Comparison of ENCODE assay signal across 29 cellular contexts in genomic region chr1:28966617-28967016, GRCh38. TPM values are rescaled to one million over a fixed set of nuclear protein-coding genes. Genes with fewer than 3 reads are reported as not detected.
A peak's percentile ranks its signal among the peaks of the same experiment; 100 is the strongest.
DNase-seq lines count a peak whose midpoint lies in the region; ATAC-seq and TF ChIP-seq lines count a peak whose summit lies in the region.
"Had no signal": no experiment of that assay in that cellular context is flagged by ENCODE, and none has a peak within 500 bp of the region (broad histone marks: within the 10 kb centered on the region; RNA-seq: fewer than 3 reads in every experiment).

No MANE protein-coding gene starts in this region.

- no TSS peak for BruUV-seq in HCT116 (replicated peaks; lab: Mats Ljungman, UMichigan)

- no peaks in the 10 kb centered on the region for H3K79me2 ChIP-seq in HCT116 (ENCODE audit: insufficient read depth, low read length)

- peaks cover 63% of the 10 kb centered on the region for H3K4me1 Mint-ChIP-seq in CD4-positive, alpha-beta T cell (ENCODE audit: low read depth)

- no peaks in the 10 kb centered on the region for H3K9me2 ChIP-seq in HCT116 (ENCODE audit: insufficient read depth)
- H3K9me2 ChIP-seq: SK-N-SH had no signal

- POLR2A ChIA-PET in CD4-positive, alpha-beta T cell (lab: Charles Lee), result interaction anchor here (1.2 kb wide), 1 partner anchor 53 kb away, joined by 3 read pairs; the partner anchor contains the start of gene EPB41
- POLR2A ChIA-PET in HCT116 (lab: Charles Lee), result no interaction called here

- peaks cover 23% of the 10 kb centered on the region for H3K36me3 Mint-ChIP-seq in CD4-positive, alpha-beta T cell (ENCODE audit: low read depth)

- no peaks in the 10 kb centered on the region for H3K27me3 ChIP-seq in CD4-positive, alpha-beta T cell (ENCODE audit: control insufficient read depth, insufficient read depth, low read length)
- H3K27me3 ChIP-seq in HCT116 (ENCODE audit: insufficient read depth, low read length), result no peaks in the 10 kb centered on the region
- H3K27me3 ChIP-seq: dorsolateral prefrontal cortex, heart left ventricle, uterus had no signal

- TF ChIP-seq POLR2A in HCT116 (IDR thresholded peaks at IDR 0.05; ENCODE audit: borderline replicate concordance, extremely low read depth, insufficient read depth, insufficient read length), result no peak

- RAD21 ChIA-PET in HCT116 (lab: Charles Lee; ENCODE audit: low non-redundant PET in 1 of 2, low total read pairs in 2 of 2, uncharacterized antibody in 2 of 2, unreplicated experiment in 2 of 2), result no interaction called here

- CTCF ChIA-PET in CD4-positive, alpha-beta T cell (lab: Charles Lee), result interaction anchor here (0.7 kb wide), 1 partner anchor 18 kb away, joined by 5 read pairs; no protein-coding TSS in a partner anchor
- CTCF ChIA-PET in HCT116 (lab: Charles Lee), result no interaction called here

- no peak overlapping the region for H3K27ac ChIP-seq in CD4-positive, alpha-beta T cell (ENCODE audit: low read depth, low read length)
- no peak overlapping the region for H3K27ac ChIP-seq in HCT116 (ENCODE audit: low read depth, low read length)
- H3K27ac ChIP-seq: dorsolateral prefrontal cortex, heart left ventricle, thoracic aorta, uterus had no signal

- H4K20me1 ChIP-seq in HCT116 (ENCODE audit: insufficient read depth), result no peaks in the 10 kb centered on the region

- no peak overlapping the region for H3K4me3 Mint-ChIP-seq in CD4-positive, alpha-beta T cell
- H3K4me3 Mint-ChIP-seq: GM23338, nephron progenitor cell had no signal

- no peaks in the 10 kb centered on the region for H3K9me3 ChIP-seq in CD4-positive, alpha-beta T cell (ENCODE audit: control insufficient read depth, low read length)
- no peaks in the 10 kb centered on the region for H3K9me3 ChIP-seq in HCT116 (ENCODE audit: control insufficient read depth in 1 of 2, insufficient read depth in 1 of 2, low read depth in 1 of 2, low read length in 2 of 2)
- H3K9me3 ChIP-seq: heart left ventricle, SK-N-SH, thoracic aorta, uterus had no signal

- no peaks in the 10 kb centered on the region for H3K9me3 Mint-ChIP-seq in CD4-positive, alpha-beta T cell
- H3K9me3 Mint-ChIP-seq: activated naive CD4-positive, alpha-beta T cell treated with anti-CD3 and anti-CD28 coated beads, Interleukin-2, amount 50 U/mL, for 72 hours; GM23338; nephron progenitor cell had no signal

- no peak for ATAC-seq in CD4-positive, alpha-beta T cell (ENCODE audit: poor library complexity)
- no peak for ATAC-seq in HCT116
- ATAC-seq in GM21390 (IDR thresholded peaks at IDR 0.05; ENCODE audit: unreplicated experiment), result no peak
- no peak for ATAC-seq in GM21515 (IDR thresholded peaks at IDR 0.05; ENCODE audit: unreplicated experiment)
- ATAC-seq: activated naive CD4-positive, alpha-beta T cell treated with anti-CD3 and anti-CD28 coated beads, Interleukin-2, amount 50 U/mL, for 72 hours; heart left ventricle; left cardiac atrium; sciatic nerve; stimulated activated naive CD8-positive, alpha-beta T cell treated with anti-CD3 and anti-CD28 coated beads, Interleukin-15, Interleukin-2, amounts not matched to agents 100 U/mL and 50 U/mL, for 24 hours had no signal

- TF ChIP-seq CTCF in CD4-positive, alpha-beta T cell (IDR thresholded peaks at IDR 0.05), result no peak
- no peak for TF ChIP-seq CTCF in HCT116 (IDR thresholded peaks at IDR 0.05 in 2 of 3, conservative IDR thresholded peaks at IDR 0.05 in 1 of 3; ENCODE audit: borderline replicate concordance in 1 of 3, insufficient read depth in 1 of 3, low read depth in 2 of 3, low read length in 2 of 3)

- TF ChIP-seq RAD21 in HCT116 (IDR thresholded peaks at IDR 0.05; ENCODE audit: low read depth), result no peak

- no peak overlapping the region for H2AFZ ChIP-seq in HCT116 (ENCODE audit: low read depth, low read length, poor library complexity, severe bottlenecking)
- H2AFZ ChIP-seq: GM23338 had no signal

- DNase-seq in CD4-positive, alpha-beta T cell, result no peak
- DNase-seq in HCT116 (ENCODE audit: low read depth, low spot score) (no peak), dermis blood vessel endothelial cell (peak; percentile 28), mucosa of gallbladder (ENCODE audit: low spot score) (peak; percentile 38), mesenteric fat pad (ENCODE audit: low spot score) (no peak)
- DNase-seq: activated CD4-positive, alpha-beta T cell treated with anti-CD3 and anti-CD28 coated beads for 4 hours; central memory CD4-positive, alpha-beta T cell; DMS79; dorsolateral prefrontal cortex; GF-D8; heart left ventricle; Kasumi-1; left cardiac atrium; mesendoderm; NCI-H1092 treated with DMSO at 0.1 percent for 48 hours; NCI-H2029; NCI-H2227 treated with DMSO at 0.1 percent for 48 hours; nephron progenitor cell; posterior cingulate gyrus; SK-N-SH; stimulated activated CD4-positive, alpha-beta T cell treated with anti-CD3 and anti-CD28 coated beads, Interleukin-15, amount 100 ng/mL, for 24 hours; stimulated activated naive CD8-positive, alpha-beta T cell treated with anti-CD3 and anti-CD28 coated beads, Interleukin-15, Interleukin-2, amounts not matched to agents 100 U/mL and 50 U/mL, for 24 hours; uterus had no signal

- no peaks in the 10 kb centered on the region for H3K27me3 Mint-ChIP-seq in CD4-positive, alpha-beta T cell

- no peak overlapping the region for H3K4me3 ChIP-seq in HCT116 (replicated peaks in 1 of 2; ENCODE audit: low read depth in 1 of 2, low read length in 2 of 2)
- H3K4me3 ChIP-seq: dorsolateral prefrontal cortex, GM23338, heart left ventricle, thoracic aorta, uterus had no signal

- H3K9ac ChIP-seq in HCT116 (ENCODE audit: low read length), result no peak overlapping the region
- H3K9ac ChIP-seq: SK-N-SH had no signal

- 0 out of 2 replicates have a peak overlapping the region, but pooled peaks have one; percentile 17 for H3K4me2 ChIP-seq in HCT116 (ENCODE audit: low read length)
- H3K4me2 ChIP-seq: GM23338, SK-N-SH had no signal

- intact Hi-C loops in CD4-positive, alpha-beta T cell (cut with DNase I, micrococcal nuclease), result loop anchor here in 1 of 2 experiments (5.0 kb wide), 1 partner anchor 49 kb away; no protein-coding TSS in a partner anchor
- intact Hi-C loops in HCT116 (cut with micrococcal nuclease), result no loop called here

- no peaks in the 10 kb centered on the region for H3K36me3 ChIP-seq in HCT116 (ENCODE audit: control insufficient read depth in 1 of 2, insufficient read depth in 2 of 2, low read length in 2 of 2)
- H3K36me3 ChIP-seq: heart left ventricle, thoracic aorta, uterus had no signal

- peaks cover 36 to 40% of the 10 kb centered on the region in 2 experiments for H3K4me1 ChIP-seq in HCT116 (ENCODE audit: control insufficient read depth in 1 of 2, insufficient read depth in 2 of 2, low read length in 2 of 2)
- H3K4me1 ChIP-seq: uterus had no signal

- peak overlapping the region; percentile 83 for H3K27ac Mint-ChIP-seq in CD4-positive, alpha-beta T cell
- H3K27ac Mint-ChIP-seq: GM23338, nephron progenitor cell had no signal

TF ChIP-seq in HCT116, 20 proteins besides CTCF, POLR2A, EP300 and RAD21:
- TF ChIP-seq SP1 (IDR thresholded peaks at IDR 0.05; ENCODE audit: low read depth) (no peak), ZBTB33 (IDR thresholded peaks at IDR 0.05; ENCODE audit: extremely low read depth, insufficient replicate concordance, low read length) (no peak)

RNA-seq across cellular contexts. Expression of gene EPB41, which starts 52.2 kb away (rescaled TPM):
- total RNA-seq in CD4-positive, alpha-beta T cell, result 100 to 1,000 TPM; 138 to 145 TPM
- 41.7 TPM for total RNA-seq in HCT116 (2021; ENCODE audit: unreplicated experiment)
- polyA plus RNA-seq in HCT116 (2012), result 20.1 and 24.2 TPM in 2 replicates
- total RNA-seq in dermis blood vessel endothelial cell, result 36.2 and 41.2 TPM in 2 replicates
- 71.7 TPM for total RNA-seq in mucosa of gallbladder
- total RNA-seq in mesenteric fat pad, result 37.7 TPM

Comparison
In these comparisons a context has a peak if more than half of its experiments do, and no peak if none do; other contexts are left out.
1. DNase-seq: peak in dermis blood vessel endothelial cell (single experiment) and mucosa of gallbladder (single experiment); none in CD4-positive, alpha-beta T cell (0 of 10), HCT116 (single experiment) and mesenteric fat pad (single experiment).